ENCODE assay signal across 17 cellular contexts in genomic region chrX:63664083-63664482, GRCh38.
"Had no signal": no experiment of that assay in that cellular context is flagged by ENCODE, and none has a peak within 500 bp of the region (broad histone marks: within the 10 kb centered on the region; RNA-seq: fewer than 3 reads in every experiment).

No MANE protein-coding gene starts in this region.

- H3K9ac ChIP-seq: neural progenitor cell had no signal

- H3K4me3 Mint-ChIP-seq: activated naive CD8-positive, alpha-beta T cell treated with anti-CD3 and anti-CD28 coated beads for 36 hours; activated T-helper 1 cell treated with anti-CD3 and anti-CD28 coated beads, Interleukin-12 subunit alpha, Interleukin-12 subunit beta, Interleukin-2, Interleukin-4 antibody, amounts not matched to agents 30 ng/mL and 10 ng/mL and 1 ng/mL, durations not matched to agents 14 hours and 24 hours and 36 hours; neural progenitor cell had no signal

- H3K27me3 Mint-ChIP-seq: activated naive CD8-positive, alpha-beta T cell treated with anti-CD3 and anti-CD28 coated beads for 36 hours had no signal

- H3K4me1 ChIP-seq: gastrocnemius medialis, neural progenitor cell, thyroid gland had no signal

- H3K27ac ChIP-seq: gastrocnemius medialis, heart right ventricle, neural progenitor cell, ovary, thyroid gland had no signal

- H2AFZ ChIP-seq: neural progenitor cell had no signal

- H3K9me3 ChIP-seq: heart right ventricle, thyroid gland had no signal

- H3K36me3 ChIP-seq: gastrocnemius medialis, ovary, thyroid gland had no signal

- H3K27ac Mint-ChIP-seq: activated naive CD8-positive, alpha-beta T cell treated with anti-CD3 and anti-CD28 coated beads for 36 hours; activated T-helper 1 cell treated with anti-CD3 and anti-CD28 coated beads, Interleukin-12 subunit alpha, Interleukin-12 subunit beta, Interleukin-2, Interleukin-4 antibody, amounts not matched to agents 30 ng/mL and 10 ng/mL and 1 ng/mL, durations not matched to agents 14 hours and 24 hours and 36 hours; neural progenitor cell had no signal

- H3K4me3 ChIP-seq: gastrocnemius medialis, heart right ventricle, lung, neural progenitor cell, ovary, thyroid gland had no signal

- H3K9me3 Mint-ChIP-seq: activated naive CD8-positive, alpha-beta T cell treated with anti-CD3 and anti-CD28 coated beads for 36 hours; activated T-helper 1 cell treated with anti-CD3 and anti-CD28 coated beads, Interleukin-12 subunit alpha, Interleukin-12 subunit beta, Interleukin-2, Interleukin-4 antibody, amounts not matched to agents 30 ng/mL and 10 ng/mL and 1 ng/mL, durations not matched to agents 14 hours and 24 hours and 36 hours had no signal

- FAIRE-seq: endometrium, urothelium cell line had no signal

- H3K4me2 ChIP-seq: neural progenitor cell had no signal

- ATAC-seq: activated CD4-positive, CD25-positive, alpha-beta regulatory T cell treated with anti-CD3 and anti-CD28 coated beads, Interleukin-2, amount 50 U/mL, for 24 hours; esophagus mucosa; gastrocnemius medialis; heart right ventricle; left colon; sciatic nerve had no signal

- DNase-seq: activated naive CD8-positive, alpha-beta T cell treated with anti-CD3 and anti-CD28 coated beads for 36 hours; anterior cingulate cortex; gastrocnemius medialis; heart right ventricle; left colon; midbrain; ovary; stimulated activated CD4-positive, alpha-beta T cell treated with anti-CD3 and anti-CD28 coated beads, Interleukin-1b, Interleukin-23, amount 100 ng/mL, for 48 hours; thyroid gland had no signal

- H3K4me1 Mint-ChIP-seq: activated naive CD8-positive, alpha-beta T cell treated with anti-CD3 and anti-CD28 coated beads for 36 hours; neural progenitor cell had no signal

- H3K27me3 ChIP-seq: gastrocnemius medialis, neural progenitor cell, ovary, thyroid gland had no signal
